ENCODE assay signal across 20 cellular contexts in genomic region chr20:59437601-59438031, GRCh38.
"Had no signal": no experiment of that assay in that cellular context is flagged by ENCODE, and none has a peak within 500 bp of the region (broad histone marks: within the 10 kb centered on the region; RNA-seq: fewer than 3 reads in every experiment).

No MANE protein-coding gene starts in this region.

- ATAC-seq: activated CD4-positive, alpha-beta T cell treated with anti-CD3 and anti-CD28 coated beads for 36 hours; activated T-helper 17 cell treated with anti-CD3 and anti-CD28 coated beads, Interleukin-2, amount 50 U/mL, for 72 hours; PC-3 had no signal

- DNase-seq: activated CD4-positive, alpha-beta memory T cell treated with anti-CD3 and anti-CD28 coated beads, Interleukin-2, amount 10 ng/mL, durations not matched to agents 7 days and 5 days; activated CD4-positive, alpha-beta T cell treated with anti-CD3 and anti-CD28 coated beads for 36 hours; activated CD4-positive, alpha-beta T cell treated with anti-CD3 and anti-CD28 coated beads, Interleukin-2, amount 50 U/mL, for 1 hour; activated gamma-delta T cell; activated naive CD4-positive, alpha-beta T cell treated with anti-CD3 and anti-CD28 coated beads for 36 hours; activated T-cell treated with anti-CD3 and anti-CD28 coated beads for 4 hours; activated T-cell treated with anti-CD3 and anti-CD28 coated beads, Interleukin-2, amount 50 U/mL, for 48 hours; amygdala; KG1; NCI-H1048; NCI-H1417 treated with DMSO at 0.1 percent for 48 hours; NCI-H1694; NCI-H2029 treated with DMSO at 0.1 percent for 48 hours; NCI-H345; NCI-H510A treated with DMSO at 0.1 percent for 48 hours; PC-3; SHP77; T-helper 1 cell had no signal

- H3K27ac ChIP-seq: VCaP had no signal
